8 cellular contexts compared by ENCODE assay signal in genomic region chr16:81008151-81008789, GRCh38. TPM values are rescaled to one million over a fixed set of nuclear protein-coding genes. Genes with fewer than 3 reads are reported as not detected.
DNase-seq lines count a peak whose midpoint lies in the region; ATAC-seq and TF ChIP-seq lines count a peak whose summit lies in the region.

No MANE protein-coding gene starts in this region.

- H3K4me1 Mint-ChIP-seq in activated naive CD4-positive, alpha-beta T cell treated with anti-CD3 and anti-CD28 coated beads for 36 hours (ENCODE audit: low read depth) = peaks cover 40% of the 10 kb centered on the region
- H3K4me1 Mint-ChIP-seq in memory B cell (peaks cover 18% of the 10 kb centered on the region), type B pancreatic cell (ENCODE audit: unreplicated experiment) (peaks cover 25% of the 10 kb centered on the region)

- no peaks in the 10 kb centered on the region for H3K27me3 Mint-ChIP-seq in activated naive CD4-positive, alpha-beta T cell treated with anti-CD3 and anti-CD28 coated beads for 36 hours (ENCODE audit: low read depth)
- H3K27me3 Mint-ChIP-seq in memory B cell = no peaks in the 10 kb centered on the region
- H3K27me3 Mint-ChIP-seq in type B pancreatic cell = no peaks in the 10 kb centered on the region

- H3K9me3 ChIP-seq in body of pancreas = no peaks in the 10 kb centered on the region

- H3K4me3 Mint-ChIP-seq in activated naive CD4-positive, alpha-beta T cell treated with anti-CD3 and anti-CD28 coated beads for 36 hours = peak overlapping the region; percentile 95
- peak overlapping the region; percentile 99 for H3K4me3 Mint-ChIP-seq in memory B cell
- peak overlapping the region; percentile 99 for H3K4me3 Mint-ChIP-seq in type B pancreatic cell

- ATAC-seq in body of pancreas (no peak), memory B cell (ENCODE audit: low read depth) (no peak), GM19328 (IDR thresholded peaks at IDR 0.05; ENCODE audit: unreplicated experiment) (no peak), HG03045 (IDR thresholded peaks at IDR 0.05; ENCODE audit: unreplicated experiment) (no peak)
- no peak for ATAC-seq in activated CD4-positive, CD25-positive, alpha-beta regulatory T cell treated with anti-CD3 and anti-CD28 coated beads, Interleukin-2, amount 50 U/mL, for 24 hours

- H3K4me1 ChIP-seq in body of pancreas = peaks cover 30% of the 10 kb centered on the region

- TF ChIP-seq POLR2A in body of pancreas (IDR thresholded peaks at IDR 0.05) = no peak

- intact Hi-C loops in activated naive CD4-positive, alpha-beta T cell treated with anti-CD3 and anti-CD28 coated beads for 36 hours (cut with micrococcal nuclease) = loop anchor here (10.0 kb wide), 5 partner anchors 353 to 1743 kb away; partner anchors contain the start of gene CMIP
- intact Hi-C loops in body of pancreas (cut with DNase I) = no loop called here

- WGBS in body of pancreas, 2 donors = 74 to 75% methylated on average over 28 of the region's 28 CpGs

- no peaks in the 10 kb centered on the region for H3K36me3 ChIP-seq in body of pancreas (replicated peaks in 1 of 2; ENCODE audit: insufficient read depth in 1 of 2, low read depth in 2 of 2)

- CTCF ChIA-PET in activated naive CD4-positive, alpha-beta T cell treated with anti-CD3 and anti-CD28 coated beads for 36 hours (lab: Charles Lee) = no interaction called here

- DNase-seq in activated naive CD4-positive, alpha-beta T cell treated with anti-CD3 and anti-CD28 coated beads for 36 hours = no peak
- no peak for DNase-seq in activated naive CD4-positive, alpha-beta T cell treated with Interleukin-2 at 50 U/mL for 16 hours
- DNase-seq in body of pancreas (peak in 1 of 4 donors; percentile 18), memory B cell (ENCODE audit: low spot score in 2 of 2) (no peak), type B pancreatic cell (ENCODE audit: extremely low spot score, unreplicated experiment) (no peak)

- TF ChIP-seq CTCF in body of pancreas (IDR thresholded peaks at IDR 0.05) (no peak), type B pancreatic cell (conservative IDR thresholded peaks at IDR 0.05) (no peak)

- H3K4me3 ChIP-seq in body of pancreas = peak overlapping the region in 1 of 2 donors; percentile 85

- no peaks in the 10 kb centered on the region for H3K9me3 Mint-ChIP-seq in activated naive CD4-positive, alpha-beta T cell treated with anti-CD3 and anti-CD28 coated beads for 36 hours
- no peaks in the 10 kb centered on the region for H3K9me3 Mint-ChIP-seq in memory B cell
- no peaks in the 10 kb centered on the region for H3K9me3 Mint-ChIP-seq in type B pancreatic cell

- peaks cover 34% of the 10 kb centered on the region for H3K36me3 Mint-ChIP-seq in activated naive CD4-positive, alpha-beta T cell treated with anti-CD3 and anti-CD28 coated beads for 36 hours (ENCODE audit: low read depth)
- H3K36me3 Mint-ChIP-seq in memory B cell (peaks cover 4% of the 10 kb centered on the region), type B pancreatic cell (no peaks in the 10 kb centered on the region)

- H3K27ac Mint-ChIP-seq in activated naive CD4-positive, alpha-beta T cell treated with anti-CD3 and anti-CD28 coated beads for 36 hours = peak overlapping the region; percentile 100
- H3K27ac Mint-ChIP-seq in memory B cell (peak overlapping the region; percentile 100), type B pancreatic cell (peak overlapping the region; percentile 100)

- peak overlapping the region; percentile 96 to 99 (median 98) for H3K27ac ChIP-seq in body of pancreas

- no peaks in the 10 kb centered on the region for H3K27me3 ChIP-seq in body of pancreas

RNA-seq across cellular contexts. Expression of gene CENPN, which starts 1.3 kb away (rescaled TPM):
- 10 to 100 TPM; 65.1 to 75.0 TPM for total RNA-seq in activated naive CD4-positive, alpha-beta T cell treated with anti-CD3 and anti-CD28 coated beads for 36 hours
- total RNA-seq in body of pancreas (1 to 10 TPM; 1.3 to 4.3 TPM), type B pancreatic cell (ENCODE audit: low replicate concordance) (19.4 and 31.0 TPM in 2 replicates)

RNA-seq across cellular contexts. Expression of gene CMC2, which starts 1.6 kb away (rescaled TPM):
- 100 to 1,000 TPM; 112 to 122 TPM for total RNA-seq in activated naive CD4-positive, alpha-beta T cell treated with anti-CD3 and anti-CD28 coated beads for 36 hours
- 10 to 100 TPM; 15.5 to 23.6 TPM for total RNA-seq in body of pancreas
- 53.2 and 59.8 TPM in 2 replicates for total RNA-seq in type B pancreatic cell (ENCODE audit: low replicate concordance)

RNA-seq across cellular contexts. Expression of gene ATMIN, which starts 27.4 kb away (rescaled TPM):
- 10 to 100 TPM; 16.6 to 18.9 TPM for total RNA-seq in activated naive CD4-positive, alpha-beta T cell treated with anti-CD3 and anti-CD28 coated beads for 36 hours
- total RNA-seq in body of pancreas = 10 to 100 TPM; 15.6 to 15.8 TPM
- total RNA-seq in type B pancreatic cell (ENCODE audit: low replicate concordance) = 47.0 and 61.7 TPM in 2 replicates
